9 cellular contexts compared by ENCODE assay signal in the genomic region with DNA sequence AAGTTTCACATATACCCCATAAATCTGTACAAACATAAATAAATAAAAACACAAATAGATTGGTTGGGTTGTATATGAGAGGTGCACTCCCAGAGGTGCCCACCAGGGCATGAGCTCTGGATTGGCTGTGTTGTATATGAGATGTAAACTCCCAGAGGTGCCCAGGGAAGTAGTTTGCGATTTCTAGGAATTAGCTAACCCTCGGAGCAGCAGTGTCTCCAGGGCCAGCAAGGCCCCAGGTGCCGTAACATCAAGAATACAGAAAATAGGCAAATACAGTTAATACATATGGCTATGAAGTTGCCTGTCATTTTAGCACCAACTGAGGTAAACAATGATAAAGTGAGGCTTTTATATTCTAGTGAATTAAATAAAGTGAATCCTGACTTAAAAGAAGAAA.
DNase-seq lines count a peak whose midpoint lies in the region; ATAC-seq and TF ChIP-seq lines count a peak whose summit lies in the region.
"Had no signal": no experiment of that assay in that cellular context is flagged by ENCODE, and none has a peak within 500 bp of the region (broad histone marks: within the 10 kb centered on the region; RNA-seq: fewer than 3 reads in every experiment).

No MANE protein-coding gene starts in this region.

- H3K27ac Mint-ChIP-seq in nephron, result no peak overlapping the region

- H3K27me3 Mint-ChIP-seq in nephron (ENCODE audit: low read depth), result peaks cover 48% of the 10 kb centered on the region

- H3K9me3 Mint-ChIP-seq in nephron, result no peaks in the 10 kb centered on the region

- H3K4me3 Mint-ChIP-seq in nephron, result no peak overlapping the region

- ATAC-seq in HG03521 (IDR thresholded peaks at IDR 0.05; ENCODE audit: unreplicated experiment), result peak; percentile 39
- ATAC-seq in GM21825 (IDR thresholded peaks at IDR 0.05; ENCODE audit: unreplicated experiment), result no peak
- no peak for ATAC-seq in GM19324 (IDR thresholded peaks at IDR 0.05; ENCODE audit: low FRiP score, unreplicated experiment)

- peak; percentile 36 to 44 (median 38) for TF ChIP-seq CTCF in nephron (IDR thresholded peaks at IDR 0.05; ENCODE audit: unreplicated experiment in 3 of 3)

- H3K9ac ChIP-seq in adipocyte (ENCODE audit: low read length), result no peak overlapping the region
- H3K9ac ChIP-seq: BLaER1 had no signal

- H3K4me1 Mint-ChIP-seq in nephron, result peaks cover 9% of the 10 kb centered on the region

- no peak overlapping the region for H3K4me3 ChIP-seq in adipocyte (ENCODE audit: low read length)
- H3K4me3 ChIP-seq: BLaER1 had no signal

- peaks cover 10% of the 10 kb centered on the region for H3K4me1 ChIP-seq in adipocyte (ENCODE audit: control insufficient read depth, insufficient read depth, low read length)

- no peaks in the 10 kb centered on the region for H3K27me3 ChIP-seq in adipocyte (replicated peaks; ENCODE audit: control insufficient read depth, insufficient read depth, low read length)
- H3K27me3 ChIP-seq: BLaER1 had no signal

- H3K36me3 Mint-ChIP-seq in nephron (ENCODE audit: low read depth), result no peaks in the 10 kb centered on the region

- H3K9me3 ChIP-seq in adipocyte (ENCODE audit: control insufficient read depth, low read length), result no peaks in the 10 kb centered on the region
- H3K9me3 ChIP-seq: BLaER1 had no signal

- DNase-seq in NCI-H1105 treated with DMSO at 0.1 percent for 48 hours (lab: John Stamatoyannopoulos, UW) (peak; percentile 11), NCI-H1105 (lab: John Stamatoyannopoulos, UW) (no peak), adipocyte (ENCODE audit: low read depth) (peak; percentile 22), putamen (ENCODE audit: low spot score) (no peak)

- H3K36me3 ChIP-seq in adipocyte (ENCODE audit: control insufficient read depth, insufficient read depth, low read length, severe bottlenecking), result no peaks in the 10 kb centered on the region
- H3K36me3 ChIP-seq: BLaER1 had no signal

Comparison
In these comparisons a context has a peak if more than half of its experiments do, and no peak if none do; other contexts are left out.
1. DNase-seq: peak in NCI-H1105 treated with DMSO at 0.1 percent for 48 hours (single experiment) and adipocyte (single experiment); none in NCI-H1105 (single experiment) and putamen (single experiment).